ENCODE assay signal across 21 cellular contexts in genomic region chr7:39588401-39588800, GRCh38. TPM values are rescaled to one million over a fixed set of nuclear protein-coding genes. Genes with fewer than 3 reads are reported as not detected.
DNase-seq lines count a peak whose midpoint lies in the region; ATAC-seq, FAIRE-seq and TF ChIP-seq lines count a peak whose summit lies in the region.
"Had no signal": no experiment of that assay in that cellular context is flagged by ENCODE, and none has a peak within 500 bp of the region (broad histone marks: within the 10 kb centered on the region; RNA-seq: fewer than 3 reads in every experiment).

No MANE protein-coding gene starts in this region.

- TF ChIP-seq RAD21 in A549 (conservative IDR thresholded peaks at IDR 0.05 in 1 of 2, IDR thresholded peaks at IDR 0.05 in 1 of 2) = no peak

- CTCF ChIA-PET in A549 (lab: Yijun Ruan, JAX) (interaction anchor here (0.7 to 3.0 kb wide), 6 partner anchors 8 to 209 kb away, joined by 3 to 20 read pairs (median 6); no protein-coding TSS in a partner anchor), HEK293 (lab: Yijun Ruan, JAX) (interaction anchor here (0.6 to 3.1 kb wide), 4 partner anchors 8 to 158 kb away, joined by 3 to 16 read pairs (median 4); no protein-coding TSS in a partner anchor)
- CTCF ChIA-PET in activated CD4-positive, alpha-beta memory T cell treated with anti-CD3 and anti-CD28 coated beads, Interleukin-2, amount 10 ng/mL, durations not matched to agents 7 days and 5 days (lab: Charles Lee) = interaction anchor here (0.9 to 2.6 kb wide), 4 partner anchors 8 to 145 kb away, joined by 4 to 21 read pairs (median 6); no protein-coding TSS in a partner anchor

- no peaks in the 10 kb centered on the region for H3K9me3 Mint-ChIP-seq in activated CD4-positive, alpha-beta memory T cell treated with anti-CD3 and anti-CD28 coated beads, Interleukin-2, amount 10 ng/mL, durations not matched to agents 7 days and 5 days
- H3K9me3 Mint-ChIP-seq in stimulated activated effector memory CD8-positive, alpha-beta T cell treated with anti-CD3 and anti-CD28 coated beads, Interleukin-12 subunit alpha, Interleukin-12 subunit beta, amount 100 ng/mL, for 72 hours = no peaks in the 10 kb centered on the region

- H3K9me3 ChIP-seq in A549 (no peaks in the 10 kb centered on the region), HEK293 (ENCODE audit: control insufficient read depth, insufficient read depth, low read depth, low read length) (no peaks in the 10 kb centered on the region), MG63 (no peaks in the 10 kb centered on the region)

- no peak overlapping the region for H3K27ac Mint-ChIP-seq in activated CD4-positive, alpha-beta memory T cell treated with anti-CD3 and anti-CD28 coated beads, Interleukin-2, amount 10 ng/mL, durations not matched to agents 7 days and 5 days
- no peak overlapping the region for H3K27ac Mint-ChIP-seq in stimulated activated effector memory CD8-positive, alpha-beta T cell treated with anti-CD3 and anti-CD28 coated beads, Interleukin-12 subunit alpha, Interleukin-12 subunit beta, amount 100 ng/mL, for 72 hours

- H3K4me1 ChIP-seq in A549 (peaks cover 16% of the 10 kb centered on the region), HEK293 (ENCODE audit: control insufficient read depth, insufficient read depth, low read length) (peaks cover 3% of the 10 kb centered on the region; the same call in 1 of the 2 replicates)

- no peak overlapping the region for H3K4me2 ChIP-seq in A549

- WGBS in A549 (ENCODE audit: missing lambda C conversion rate) = 44% methylated on average over 5 of the region's 5 CpGs

- peaks cover 40% of the 10 kb centered on the region for H3K4me1 Mint-ChIP-seq in activated CD4-positive, alpha-beta memory T cell treated with anti-CD3 and anti-CD28 coated beads, Interleukin-2, amount 10 ng/mL, durations not matched to agents 7 days and 5 days
- H3K4me1 Mint-ChIP-seq in stimulated activated effector memory CD8-positive, alpha-beta T cell treated with anti-CD3 and anti-CD28 coated beads, Interleukin-12 subunit alpha, Interleukin-12 subunit beta, amount 100 ng/mL, for 72 hours = peaks cover 33% of the 10 kb centered on the region

- H3K36me3 Mint-ChIP-seq in activated CD4-positive, alpha-beta memory T cell treated with anti-CD3 and anti-CD28 coated beads, Interleukin-2, amount 10 ng/mL, durations not matched to agents 7 days and 5 days (ENCODE audit: low read depth) = peaks cover 6% of the 10 kb centered on the region
- peaks cover 8% of the 10 kb centered on the region for H3K36me3 Mint-ChIP-seq in stimulated activated effector memory CD8-positive, alpha-beta T cell treated with anti-CD3 and anti-CD28 coated beads, Interleukin-12 subunit alpha, Interleukin-12 subunit beta, amount 100 ng/mL, for 72 hours

- no peak for TF ChIP-seq POLR2A in A549 (IDR thresholded peaks at IDR 0.05; ENCODE audit: low read length)

- no peaks in the 10 kb centered on the region for H3K27me3 ChIP-seq in MG63

- H3K4me3 ChIP-seq in A549 (no peak overlapping the region), HEK293 (ENCODE audit: low read depth, low read length) (no peak overlapping the region), MG63 (no peak overlapping the region)

- no peak overlapping the region for H3K4me3 Mint-ChIP-seq in activated CD4-positive, alpha-beta memory T cell treated with anti-CD3 and anti-CD28 coated beads, Interleukin-2, amount 10 ng/mL, durations not matched to agents 7 days and 5 days
- H3K4me3 Mint-ChIP-seq in stimulated activated effector memory CD8-positive, alpha-beta T cell treated with anti-CD3 and anti-CD28 coated beads, Interleukin-12 subunit alpha, Interleukin-12 subunit beta, amount 100 ng/mL, for 72 hours = no peak overlapping the region

- no peak for TF ChIP-seq CTCF in A549 (IDR thresholded peaks at IDR 0.05)
- TF ChIP-seq CTCF in HEK293 (tag by site-specific recombination; IDR thresholded peaks at IDR 0.05) = no peak

- DNase-seq in A549 (ENCODE audit: low read depth in 1 of 2, low spot score in 1 of 2) = no peak
- peak; percentile 26 for DNase-seq in amniotic epithelial cell (ENCODE audit: low read depth)
- DNase-seq in left kidney (ENCODE audit: low read depth, low spot score) = peak; percentile 55
- no peak for DNase-seq in activated CD4-positive, alpha-beta memory T cell treated with anti-CD3 and anti-CD28 coated beads, Interleukin-2, amount 10 ng/mL, durations not matched to agents 7 days and 5 days
- DNase-seq in MG63 = no peak
- DNase-seq in stimulated activated effector memory CD8-positive, alpha-beta T cell treated with anti-CD3 and anti-CD28 coated beads, Interleukin-12 subunit alpha, Interleukin-12 subunit beta, amount 100 ng/mL, for 72 hours (ENCODE audit: low spot score in 2 of 2) = no peak
- DNase-seq: C1 segment of cervical spinal cord, DMS 273 treated with DMSO at 0.1 percent for 48 hours, GF-D8, H7, NCI-H1417 treated with DMSO at 0.1 percent for 48 hours, NCI-H2029 treated with DMSO at 0.1 percent for 48 hours, NCI-H2227 treated with DMSO at 0.1 percent for 48 hours, NCI-H524 had no signal

- POLR2A ChIA-PET in A549 (lab: Yijun Ruan, JAX) = no interaction called here
- POLR2A ChIA-PET in HEK293 (lab: Yijun Ruan, JAX) = interaction anchor here (0.7 kb wide), 1 partner anchor 359 kb away, joined by 3 read pairs; no protein-coding TSS in a partner anchor
- POLR2A ChIA-PET in activated CD4-positive, alpha-beta memory T cell treated with anti-CD3 and anti-CD28 coated beads, Interleukin-2, amount 10 ng/mL, durations not matched to agents 7 days and 5 days (lab: Charles Lee) = interaction anchor here (1.2 to 2.5 kb wide), 4 partner anchors 8 to 361 kb away, joined by 4 to 16 read pairs (median 6); partner anchors contain the start of gene RALA

- no peak for TF ChIP-seq EP300 in A549 (IDR thresholded peaks at IDR 0.05)

- H3K27me3 Mint-ChIP-seq in activated CD4-positive, alpha-beta memory T cell treated with anti-CD3 and anti-CD28 coated beads, Interleukin-2, amount 10 ng/mL, durations not matched to agents 7 days and 5 days = no peaks in the 10 kb centered on the region

- H3K36me3 ChIP-seq in HEK293 (ENCODE audit: control insufficient read depth in 2 of 2, insufficient read depth in 1 of 2, low read length in 2 of 2) = no peaks in the 10 kb centered on the region
- no peaks in the 10 kb centered on the region for H3K36me3 ChIP-seq in MG63

- peak in 1 of 2 experiments; percentile 43; a peak in 1 of 6 replicates for ATAC-seq in A549
- no peak for ATAC-seq in stimulated activated effector memory CD8-positive, alpha-beta T cell treated with anti-CD3 and anti-CD28 coated beads, Interleukin-12 subunit alpha, Interleukin-12 subunit beta, amount 100 ng/mL, for 72 hours
- no peak for ATAC-seq in GM19467 (IDR thresholded peaks at IDR 0.05; ENCODE audit: unreplicated experiment)
- ATAC-seq: Panc1 had no signal

- FAIRE-seq in A549 (lab: Jason Lieb, UNC) = no peak
- FAIRE-seq: GM12891, GM18507, HTR-8/SVneo had no signal

- H3K27ac ChIP-seq in A549 = 0 out of 6 replicates have a peak overlapping the region, but pooled peaks of 1 of the 2 experiments have one; percentile 20
- H3K27ac ChIP-seq in HEK293 (ENCODE audit: extremely low read depth, low read depth, low read length) = no peak overlapping the region
- H3K27ac ChIP-seq: HL-60 had no signal

TF ChIP-seq in A549, 52 proteins besides CTCF, POLR2A, EP300 and RAD21:
- no peak for TF ChIP-seq FOSL2 (IDR thresholded peaks at IDR 0.05)
- TF ChIP-seq FOSL2 (CRISPR knock-in tag; IDR thresholded peaks at IDR 0.05) = peak; percentile 10; the same call in 1 of the 2 replicates
- no peak for TF ChIP-seq ZSCAN20 (CRISPR knock-in tag; IDR thresholded peaks at IDR 0.05)

RNA-seq across cellular contexts. Expression of gene YAE1, which starts 22.2 kb away (rescaled TPM):
- polyA plus RNA-seq in A549 (2011; rRNA removed) (41.7 and 59.1 TPM in 2 replicates), A549 (2017; fragmentation: RNase III; extraction: RNeasy Plus Mini Kit Qiagen cat#74134 plus additional on column Dnase treatment) (61.2 to 66.6 TPM (median 65.2 TPM) in 3 replicates)
- polyA plus RNA-seq in A549 (2012; cell fraction: cytosol; rRNA removed) = 14.7 and 17.7 TPM in 2 replicates
- polyA plus RNA-seq in A549 (2012; cell fraction: nucleus; rRNA removed) = 4.8 and 6.4 TPM in 2 replicates
- 23.1 and 31.9 TPM in 2 replicates for polyA minus RNA-seq in A549 (2011; rRNA and poly(A)+ RNA removed)
- 1 to 10 TPM; 8.4 to 9.3 TPM for total RNA-seq in activated CD4-positive, alpha-beta memory T cell treated with anti-CD3 and anti-CD28 coated beads, Interleukin-2, amount 10 ng/mL, durations not matched to agents 7 days and 5 days
- total RNA-seq in MG63 (2014; rRNA removed; shearing (Covaris generic); ENCODE audit: low replicate concordance) = 23.2 and 26.3 TPM in 2 replicates

RNA-seq across cellular contexts. Expression of gene RALA, which starts 35.0 kb away (rescaled TPM):
- polyA plus RNA-seq in A549 (2011; rRNA removed) (19.0 and 30.1 TPM in 2 replicates), A549 (2017; fragmentation: RNase III; extraction: RNeasy Plus Mini Kit Qiagen cat#74134 plus additional on column Dnase treatment) (40.0 to 43.7 TPM (median 42.4 TPM) in 3 replicates)
- 8.1 and 9.1 TPM in 2 replicates for polyA plus RNA-seq in A549 (2012; cell fraction: cytosol; rRNA removed)
- polyA plus RNA-seq in A549 (2012; cell fraction: nucleus; rRNA removed) = 3.8 and 4.4 TPM in 2 replicates
- polyA minus RNA-seq in A549 (2011; rRNA and poly(A)+ RNA removed) = 18.5 and 18.8 TPM in 2 replicates
- 10 to 100 TPM; 27.8 to 29.6 TPM for total RNA-seq in activated CD4-positive, alpha-beta memory T cell treated with anti-CD3 and anti-CD28 coated beads, Interleukin-2, amount 10 ng/mL, durations not matched to agents 7 days and 5 days
- total RNA-seq in MG63 (2014; rRNA removed; shearing (Covaris generic); ENCODE audit: low replicate concordance) = 14.7 and 31.1 TPM in 2 replicates

Comparison
In these comparisons a context has a peak if more than half of its experiments do, and no peak if none do; other contexts are left out.
1. DNase-seq: peak in amniotic epithelial cell (single experiment) and left kidney (single experiment); none in A549 (0 of 2), activated CD4-positive, alpha-beta memory T cell treated with anti-CD3 and anti-CD28 coated beads, Interleukin-2, amount 10 ng/mL, durations not matched to agents 7 days and 5 days (single experiment), MG63 (single experiment) and stimulated activated effector memory CD8-positive, alpha-beta T cell treated with anti-CD3 and anti-CD28 coated beads, Interleukin-12 subunit alpha, Interleukin-12 subunit beta, amount 100 ng/mL, for 72 hours (0 of 2).